ENCODE assay signal across 8 cellular contexts in genomic region chr2:73926493-73927327, GRCh38. TPM values are rescaled to one million over a fixed set of nuclear protein-coding genes. Genes with fewer than 3 reads are reported as not detected.
DNase-seq lines count a peak whose midpoint lies in the region; ATAC-seq and TF ChIP-seq lines count a peak whose summit lies in the region.

DGUOK (plus strand) TSS chr2:73926880; CDS start chr2:73926911, 31 bp downstream.

- ATAC-seq in HG02870 (IDR thresholded peaks at IDR 0.05; ENCODE audit: unreplicated experiment) = peak; percentile 100
- peak; percentile 100 for ATAC-seq in heart left ventricle

- peaks cover 39% of the 10 kb centered on the region for H3K4me1 Mint-ChIP-seq in type B pancreatic cell (ENCODE audit: unreplicated experiment)

- no peaks in the 10 kb centered on the region for H3K9me3 Mint-ChIP-seq in type B pancreatic cell

- peak within 1 kb of the TSS; percentile 100 for H3K27ac Mint-ChIP-seq in type B pancreatic cell

- peak in 1 of 2 donors; percentile 87 for TF ChIP-seq POLR2A in heart left ventricle (IDR thresholded peaks at IDR 0.05)

- intact Hi-C loops in T-helper 1 cell treated with Interleukin-12 subunit alpha and Interleukin-12 subunit beta and Interleukin-4 antibody, amounts not matched to agents 30 ng/mL and 1 ng/mL, for 36 hours (cut with micrococcal nuclease) = loop anchor here (1.0 to 10.0 kb wide), 22 partner anchors 18 to 908 kb away; partner anchors contain the start of genes ALMS1, AUP1, BOLA3 and C2orf81
- intact Hi-C loops in heart left ventricle (cut with DNase I) = loop anchor here in 7 of 10 donors (2.0 to 10.0 kb wide), 7 partner anchors 56 to 218 kb away; partner anchors contain the start of genes TET3 (in 6 of the 7) and BOLA3 (in 4 of the 7)

- TF ChIP-seq CTCF in GM13976 (IDR thresholded peaks at IDR 0.05; ENCODE audit: borderline replicate concordance, control extremely low read depth, extremely low read depth, insufficient read depth, missing control alignments) (no peak), heart left ventricle (IDR thresholded peaks at IDR 0.05) (peak in 1 of 12 donors; percentile 7), type B pancreatic cell (conservative IDR thresholded peaks at IDR 0.05) (peak; percentile 41)

- H3K4me3 ChIP-seq in heart left ventricle = peak within 1 kb of the TSS; percentile 40 to 87 (median 74)

- H3K36me3 Mint-ChIP-seq in type B pancreatic cell = peaks cover 13% of the 10 kb centered on the region

- no peaks in the 10 kb centered on the region for H3K9me3 ChIP-seq in heart left ventricle

- WGBS in heart left ventricle, 4 donors = 0% methylated on average over 40 to 50 of the region's 50 CpGs

- in situ Hi-C loops in GM13976 (cut with MboI; ENCODE audit: low sequenced_read_pairs, unreplicated experiment) = no loop called here

- DNase-seq in GM13976 (ENCODE audit: low spot score) (peak; percentile 96), NCI-H146 treated with DMSO at 0.1 percent for 48 hours (lab: John Stamatoyannopoulos, UW; ENCODE audit: unreplicated experiment) (peak; percentile 95), amniotic epithelial cell (ENCODE audit: low read depth) (peak; percentile 99), heart left ventricle (peak; percentile 97 to 99 (median 98)), pons (ENCODE audit: low spot score) (peak; percentile 98), type B pancreatic cell (ENCODE audit: extremely low spot score, unreplicated experiment) (peak; percentile 94)

- peak within 1 kb of the TSS; percentile 92 for H3K4me3 Mint-ChIP-seq in type B pancreatic cell

- peaks cover 0 to 46% (median 26%) of the 10 kb centered on the region in 12 donors for H3K4me1 ChIP-seq in heart left ventricle

- H3K27me3 Mint-ChIP-seq in type B pancreatic cell = peaks cover 24% of the 10 kb centered on the region

- peaks cover 0 to 3% (median 0%) of the 10 kb centered on the region in 9 donors for H3K36me3 ChIP-seq in heart left ventricle

- H3K27ac ChIP-seq in heart left ventricle = peak within 1 kb of the TSS; percentile 84 to 98 (median 94)

- peaks cover 0 to under 1% (median 0%) of the 10 kb centered on the region in 9 donors for H3K27me3 ChIP-seq in heart left ventricle

RNA-seq across cellular contexts. Expression of gene DGUOK, which starts in this region (rescaled TPM):
- total RNA-seq in T-helper 1 cell treated with Interleukin-12 subunit alpha and Interleukin-12 subunit beta and Interleukin-4 antibody, amounts not matched to agents 30 ng/mL and 1 ng/mL, for 36 hours = 62.9 and 64.2 TPM in 2 replicates
- 10 to 100 TPM; 22.6 to 32.1 (median 24.3) TPM for total RNA-seq in heart left ventricle
- 10 to 100 TPM; 34.9 to 49.2 TPM for polyA plus RNA-seq in heart left ventricle
- 59.3 and 73.4 TPM in 2 replicates for total RNA-seq in type B pancreatic cell (ENCODE audit: low replicate concordance)

Comparison
In these comparisons a context has a peak if more than half of its experiments do, and no peak if none do; other contexts are left out.
1. Peak in every context shown above with its lines: DNase-seq, ATAC-seq, H3K4me3 ChIP-seq and H3K27ac ChIP-seq.